ENCODE assay signal across 8 cellular contexts in genomic region chr17:78665952-78666920, GRCh38.
DNase-seq lines count a peak whose midpoint lies in the region; TF ChIP-seq lines count a peak whose summit lies in the region.

No MANE protein-coding gene starts in this region.

- peak overlapping the region; percentile 51 for H2AFZ ChIP-seq in mammary epithelial cell (ENCODE audit: low read depth, low read length)

- intact Hi-C loops in CD4-positive, alpha-beta memory T cell (cut with micrococcal nuclease): no loop called here
- intact Hi-C loops in mammary epithelial cell (cut with micrococcal nuclease): no loop called here

- BruUV-seq in mammary epithelial cell (replicated peaks; lab: Mats Ljungman, UMichigan): no TSS peak

- POLR2A ChIA-PET in CD4-positive, alpha-beta memory T cell (lab: Charles Lee; ENCODE audit: partially characterized antibody): interaction anchor here (0.6 to 1.7 kb wide), 10 partner anchors 8 to 131 kb away, joined by 3 to 5 read pairs (median 4); no protein-coding TSS in a partner anchor

- peaks cover 33 to 62% (median 48%) of the 10 kb centered on the region in 4 donors for H3K4me1 Mint-ChIP-seq in CD4-positive, alpha-beta memory T cell
- H3K4me1 Mint-ChIP-seq in mesothelial cell of epicardium (peaks cover 33% of the 10 kb centered on the region), endodermal cell (no peaks in the 10 kb centered on the region)
- H3K4me1 Mint-ChIP-seq in stimulated activated naive CD8-positive, alpha-beta T cell treated with anti-CD3 and anti-CD28 coated beads, Interleukin-15, Interleukin-2, amounts not matched to agents 100 ng/mL and 50 ng/mL, for 24 hours (ENCODE audit: low read depth): peaks cover 22% of the 10 kb centered on the region

- H3K36me3 ChIP-seq in CD4-positive, alpha-beta memory T cell (ENCODE audit: insufficient read depth, low read length): no peaks in the 10 kb centered on the region
- H3K36me3 ChIP-seq in mammary epithelial cell (ENCODE audit: insufficient read depth, low read length): no peaks in the 10 kb centered on the region
- H3K36me3 ChIP-seq in endodermal cell (ENCODE audit: control insufficient read depth, insufficient read depth, low read length): no peaks in the 10 kb centered on the region

- no peaks in the 10 kb centered on the region for H3K79me2 ChIP-seq in mammary epithelial cell (ENCODE audit: insufficient read depth, low read length)

- H3K4me3 ChIP-seq in CD4-positive, alpha-beta memory T cell (ENCODE audit: low read length in 2 of 2): peak overlapping the region in 1 of 2 donors; percentile 36
- H3K4me3 ChIP-seq in mammary epithelial cell (replicated peaks in 1 of 3; ENCODE audit: insufficient read depth in 1 of 3, low read depth in 2 of 3, low read length in 3 of 3) (no peak overlapping the region), endodermal cell (ENCODE audit: low read length) (no peak overlapping the region)

- in situ Hi-C loops in mammary epithelial cell (cut with MboI; ENCODE audit: low sequenced_read_pairs in 2 of 2): no loop called here

- WGBS in mammary epithelial cell (ENCODE audit: low coverage, missing lambda C conversion rate): 77% methylated on average over 18 of the region's 19 CpGs
- WGBS in endodermal cell (ENCODE audit: insufficient coverage in 1 of 2, insufficient read length in 1 of 2), 2 experiments: 84 to 91% methylated on average over 12 to 19 of the region's 19 CpGs

- H3K9ac ChIP-seq in mammary epithelial cell (ENCODE audit: insufficient read depth, low read length): no peak overlapping the region
- H3K9ac ChIP-seq in endodermal cell (ENCODE audit: extremely low read depth, low read length, poor library complexity, severe bottlenecking): no peak overlapping the region

- H4K20me1 ChIP-seq in mammary epithelial cell (ENCODE audit: insufficient read depth, low read length): no peaks in the 10 kb centered on the region

- H3K27me3 ChIP-seq in CD4-positive, alpha-beta memory T cell (ENCODE audit: insufficient read depth, low read length): no peaks in the 10 kb centered on the region
- H3K27me3 ChIP-seq in mammary epithelial cell (ENCODE audit: insufficient read depth, low read length) (no peaks in the 10 kb centered on the region), endodermal cell (ENCODE audit: control insufficient read depth, insufficient read depth, low read length, poor library complexity, severe bottlenecking) (no peaks in the 10 kb centered on the region)

- H3K27ac Mint-ChIP-seq in CD4-positive, alpha-beta memory T cell: peak overlapping the region; percentile 80 to 93 (median 86)
- H3K27ac Mint-ChIP-seq in mesothelial cell of epicardium (peak overlapping the region; percentile 93), endodermal cell (no peak overlapping the region)
- H3K27ac Mint-ChIP-seq in stimulated activated naive CD8-positive, alpha-beta T cell treated with anti-CD3 and anti-CD28 coated beads, Interleukin-15, Interleukin-2, amounts not matched to agents 100 ng/mL and 50 ng/mL, for 24 hours: peak overlapping the region; percentile 76

- peak; percentile 63 to 84 (median 70) for DNase-seq in CD4-positive, alpha-beta memory T cell
- DNase-seq in SW480 (ENCODE audit: low spot score): peak; percentile 51
- no peak for DNase-seq in mammary epithelial cell
- DNase-seq in mesothelial cell of epicardium (ENCODE audit: low spot score in 2 of 2, unreplicated experiment in 2 of 2): no peak
- DNase-seq in endodermal cell: no peak
- DNase-seq in DMS153 treated with DMSO at 0.1 percent for 48 hours (lab: John Stamatoyannopoulos, UW; ENCODE audit: unreplicated experiment): no peak
- DNase-seq in NCI-H1694 treated with DMSO at 0.1 percent for 48 hours (lab: John Stamatoyannopoulos, UW): no peak

- H3K9me3 ChIP-seq in CD4-positive, alpha-beta memory T cell (ENCODE audit: control insufficient read depth in 1 of 2, low read length in 2 of 2): no peaks in the 10 kb centered on the region
- H3K9me3 ChIP-seq in mammary epithelial cell (replicated peaks; ENCODE audit: insufficient read depth, low read length) (no peaks in the 10 kb centered on the region), endodermal cell (ENCODE audit: control insufficient read depth, low read length) (no peaks in the 10 kb centered on the region)

- H3K4me2 ChIP-seq in mammary epithelial cell (ENCODE audit: insufficient read depth, low read depth, low read length): no peak overlapping the region

- dilution Hi-C loops in mammary epithelial cell (cut with HindIII; ENCODE audit: low sequenced_read_pairs): no loop called here

- H3K9me3 Mint-ChIP-seq in CD4-positive, alpha-beta memory T cell: peaks cover 0 to 22% (median 0%) of the 10 kb centered on the region in 8 donors
- H3K9me3 Mint-ChIP-seq in mesothelial cell of epicardium: no peaks in the 10 kb centered on the region
- no peaks in the 10 kb centered on the region for H3K9me3 Mint-ChIP-seq in stimulated activated naive CD8-positive, alpha-beta T cell treated with anti-CD3 and anti-CD28 coated beads, Interleukin-15, Interleukin-2, amounts not matched to agents 100 ng/mL and 50 ng/mL, for 24 hours
- H3K9me3 Mint-ChIP-seq in endodermal cell: no peaks in the 10 kb centered on the region

- peaks cover 13 to 29% of the 10 kb centered on the region in 2 donors for H3K36me3 Mint-ChIP-seq in CD4-positive, alpha-beta memory T cell
- peaks cover 4% of the 10 kb centered on the region for H3K36me3 Mint-ChIP-seq in mesothelial cell of epicardium
- H3K36me3 Mint-ChIP-seq in stimulated activated naive CD8-positive, alpha-beta T cell treated with anti-CD3 and anti-CD28 coated beads, Interleukin-15, Interleukin-2, amounts not matched to agents 100 ng/mL and 50 ng/mL, for 24 hours (ENCODE audit: low read depth): peaks cover 4% of the 10 kb centered on the region
- H3K36me3 Mint-ChIP-seq in endodermal cell (ENCODE audit: low read depth): no peaks in the 10 kb centered on the region

- CTCF ChIA-PET in CD4-positive, alpha-beta memory T cell (lab: Charles Lee; ENCODE audit: partially characterized antibody): interaction anchor here (0.6 to 2.0 kb wide), 5 partner anchors 10 to 66 kb away, joined by 3 to 5 read pairs (median 4); no protein-coding TSS in a partner anchor
- CTCF ChIA-PET in mammary epithelial cell (lab: Charles Lee; ENCODE audit: low non-redundant PET): no interaction called here

- no peak for TF ChIP-seq CTCF in mammary epithelial cell (conservative IDR thresholded peaks at IDR 0.05 in 1 of 2, IDR thresholded peaks at IDR 0.05 in 1 of 2; ENCODE audit: extremely low read depth in 1 of 2, insufficient read depth in 1 of 2, low read depth in 1 of 2, low read length in 2 of 2)
- TF ChIP-seq CTCF in mesothelial cell of epicardium (IDR thresholded peaks at IDR 0.05; ENCODE audit: unreplicated experiment): no peak
- TF ChIP-seq CTCF in endodermal cell (conservative IDR thresholded peaks at IDR 0.05): no peak

- peak overlapping the region; percentile 33 for H3K27ac ChIP-seq in CD4-positive, alpha-beta memory T cell (ENCODE audit: low read depth, low read length)
- no peak overlapping the region for H3K27ac ChIP-seq in mammary epithelial cell (ENCODE audit: insufficient read depth, low read depth, low read length)
- H3K27ac ChIP-seq in endodermal cell (ENCODE audit: low read depth, low read length): no peak overlapping the region

- H3K4me3 Mint-ChIP-seq in CD4-positive, alpha-beta memory T cell: peak overlapping the region; percentile 26 to 86 (median 66)
- H3K4me3 Mint-ChIP-seq in mesothelial cell of epicardium (no peak overlapping the region), endodermal cell (no peak overlapping the region)
- H3K4me3 Mint-ChIP-seq in stimulated activated naive CD8-positive, alpha-beta T cell treated with anti-CD3 and anti-CD28 coated beads, Interleukin-15, Interleukin-2, amounts not matched to agents 100 ng/mL and 50 ng/mL, for 24 hours: peak overlapping the region; percentile 15

- H3K27me3 Mint-ChIP-seq in CD4-positive, alpha-beta memory T cell: no peaks in the 10 kb centered on the region
- H3K27me3 Mint-ChIP-seq in mesothelial cell of epicardium (ENCODE audit: low read depth): no peaks in the 10 kb centered on the region
- no peaks in the 10 kb centered on the region for H3K27me3 Mint-ChIP-seq in stimulated activated naive CD8-positive, alpha-beta T cell treated with anti-CD3 and anti-CD28 coated beads, Interleukin-15, Interleukin-2, amounts not matched to agents 100 ng/mL and 50 ng/mL, for 24 hours
- H3K27me3 Mint-ChIP-seq in endodermal cell (ENCODE audit: insufficient read depth): no peaks in the 10 kb centered on the region

- peaks cover 35% of the 10 kb centered on the region for H3K4me1 ChIP-seq in CD4-positive, alpha-beta memory T cell (ENCODE audit: insufficient read depth, low read length)
- H3K4me1 ChIP-seq in mammary epithelial cell (ENCODE audit: insufficient read depth, low read length): peaks cover 21% of the 10 kb centered on the region
- H3K4me1 ChIP-seq in endodermal cell (ENCODE audit: control insufficient read depth, insufficient read depth, low read length): no peaks in the 10 kb centered on the region

Comparison
In these comparisons a context has a peak if more than half of its experiments do, and no peak if none do; other contexts are left out.
1. DNase-seq: peak in CD4-positive, alpha-beta memory T cell (5 of 5) and SW480 (single experiment); none in mammary epithelial cell (single experiment), mesothelial cell of epicardium (0 of 2), endodermal cell (single experiment), DMS153 treated with DMSO at 0.1 percent for 48 hours (single experiment) and NCI-H1694 treated with DMSO at 0.1 percent for 48 hours (single experiment).
2. H3K4me3 Mint-ChIP-seq: peak in CD4-positive, alpha-beta memory T cell (8 of 8) and stimulated activated naive CD8-positive, alpha-beta T cell treated with anti-CD3 and anti-CD28 coated beads, Interleukin-15, Interleukin-2, amounts not matched to agents 100 ng/mL and 50 ng/mL, for 24 hours (single experiment); none in mesothelial cell of epicardium (single experiment) and endodermal cell (single experiment).